ENCODE assay signal across 8 cellular contexts in genomic region chr7:149624419-149625338, GRCh38.
DNase-seq lines count a peak whose midpoint lies in the region; ATAC-seq lines count a peak whose summit lies in the region.

No MANE protein-coding gene starts in this region.

- DNase-seq in DMS53 (lab: John Stamatoyannopoulos, UW), result peak; percentile 99
- DNase-seq in OCI-M1 (lab: John Stamatoyannopoulos, UW), result peak; percentile 92
- DNase-seq in activated T-cell treated with anti-CD3 and anti-CD28 coated beads, Interleukin-2, amount 50 U/mL, for 1 hour, result peak; percentile 91
- peak; percentile 80 for DNase-seq in stimulated activated CD8-positive, alpha-beta memory T cell treated with anti-CD3 and anti-CD28 coated beads, Interleukin-7, amount 100 ng/mL, for 1 hour (ENCODE audit: low read depth in 2 of 2)

- H3K36me3 ChIP-seq in esophagus (ENCODE audit: control insufficient read depth in 2 of 2, insufficient read depth in 2 of 2, low read length in 1 of 2) (peaks cover 9 to 14% of the 10 kb centered on the region in 2 donors), muscle layer of colon (ENCODE audit: insufficient read depth, low read length) (peaks cover 14% of the 10 kb centered on the region)

- H3K27ac ChIP-seq in esophagus (ENCODE audit: low read depth in 2 of 2, low read length in 1 of 2), result peak overlapping the region; percentile 91 to 92
- peak overlapping the region; percentile 71 for H3K27ac ChIP-seq in muscle layer of colon (ENCODE audit: low read depth, low read length)

- H3K9me3 Mint-ChIP-seq in IgD-negative memory B cell, result no peaks in the 10 kb centered on the region

- H3K4me3 Mint-ChIP-seq in IgD-negative memory B cell, result peak overlapping the region; percentile 86 to 98 (median 93)

- ATAC-seq in GM21576 (IDR thresholded peaks at IDR 0.05; ENCODE audit: unreplicated experiment), result peak; percentile 90

- peaks cover 4% of the 10 kb centered on the region for H3K36me3 Mint-ChIP-seq in IgD-negative memory B cell

- peak overlapping the region; percentile 60 to 86 (median 70) for H3K27ac Mint-ChIP-seq in IgD-negative memory B cell

- H3K4me1 ChIP-seq in esophagus (ENCODE audit: control insufficient read depth in 2 of 2, insufficient read depth in 2 of 2, low read length in 1 of 2) (peaks cover 0 to 3% of the 10 kb centered on the region in 2 donors), muscle layer of colon (ENCODE audit: insufficient read depth, low read length) (peaks cover 18% of the 10 kb centered on the region)

- H3K27me3 Mint-ChIP-seq in IgD-negative memory B cell, result no peaks in the 10 kb centered on the region

- H3K9ac ChIP-seq in muscle layer of colon (ENCODE audit: low read length), result peak overlapping the region; percentile 74

- H3K9me3 ChIP-seq in esophagus (ENCODE audit: control insufficient read depth in 2 of 2, insufficient read depth in 1 of 2, low read depth in 1 of 2, low read length in 1 of 2) (no peaks in the 10 kb centered on the region), muscle layer of colon (ENCODE audit: low read length) (no peaks in the 10 kb centered on the region)

- H3K27me3 ChIP-seq in esophagus (ENCODE audit: control insufficient read depth in 1 of 2, insufficient read depth in 2 of 2, low read length in 2 of 2) (no peaks in the 10 kb centered on the region), muscle layer of colon (ENCODE audit: control insufficient read depth in 1 of 2, insufficient read depth in 2 of 2, low read length in 2 of 2) (no peaks in the 10 kb centered on the region)

- WGBS in esophagus, 2 donors, result 1% methylated on average over 81 to 97 of the region's 97 CpGs

- H3K4me1 Mint-ChIP-seq in IgD-negative memory B cell, result peaks cover 26 to 30% (median 27%) of the 10 kb centered on the region in 3 donors

- H3K4me3 ChIP-seq in esophagus (ENCODE audit: low read depth in 1 of 2, low read length in 2 of 2), result peak overlapping the region; percentile 88 to 91
- peak overlapping the region; percentile 55 to 96 for H3K4me3 ChIP-seq in muscle layer of colon (ENCODE audit: low read depth in 1 of 2, low read length in 2 of 2)

Comparison
In these comparisons a context has a peak if more than half of its experiments do, and no peak if none do; other contexts are left out.
1. Peak in every context shown above with its lines: DNase-seq, ATAC-seq, H3K4me3 ChIP-seq and H3K27ac ChIP-seq.